In genomic region chr6:52361945-52362442, GRCh38 we compare ENCODE assay signal across 8 cellular contexts. TPM values are rescaled to one million over a fixed set of nuclear protein-coding genes. Genes with fewer than 3 reads are reported as not detected.
DNase-seq lines count a peak whose midpoint lies in the region; ATAC-seq, FAIRE-seq and TF ChIP-seq lines count a peak whose summit lies in the region.

A gene with protein sequence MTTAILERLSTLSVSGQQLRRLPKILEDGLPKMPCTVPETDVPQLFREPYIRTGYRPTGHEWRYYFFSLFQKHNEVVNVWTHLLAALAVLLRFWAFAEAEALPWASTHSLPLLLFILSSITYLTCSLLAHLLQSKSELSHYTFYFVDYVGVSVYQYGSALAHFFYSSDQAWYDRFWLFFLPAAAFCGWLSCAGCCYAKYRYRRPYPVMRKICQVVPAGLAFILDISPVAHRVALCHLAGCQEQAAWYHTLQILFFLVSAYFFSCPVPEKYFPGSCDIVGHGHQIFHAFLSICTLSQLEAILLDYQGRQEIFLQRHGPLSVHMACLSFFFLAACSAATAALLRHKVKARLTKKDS (plus strand): TSS chr6:52362151. CDS start chr6:52403214, 41,063 bp downstream.

- peak within 1 kb of the TSS; percentile 82 for H2BK12ac ChIP-seq in neuronal stem cell (ENCODE audit: low read length)

- no peak within 1 kb of the TSS for H4K91ac ChIP-seq in neuronal stem cell (ENCODE audit: low read depth, low read length, poor library complexity)

- H3K18ac ChIP-seq in neuronal stem cell (ENCODE audit: low read length): peak within 1 kb of the TSS; percentile 97

- H2BK120ac ChIP-seq in neuronal stem cell (ENCODE audit: low read depth, low read length): peak within 1 kb of the TSS; percentile 24

- peak within 1 kb of the TSS; percentile 97 for H3K23ac ChIP-seq in neuronal stem cell (ENCODE audit: low read depth, low read length, poor library complexity)

- H3K4me3 ChIP-seq in HUES6 (ENCODE audit: low read depth, low read length): peak within 1 kb of the TSS; percentile 73
- peak within 1 kb of the TSS; percentile 75 to 96 for H3K4me3 ChIP-seq in gastroesophageal sphincter
- H3K4me3 ChIP-seq in neuronal stem cell (ENCODE audit: low read length in 2 of 2): peak within 1 kb of the TSS; percentile 89 to 98

- H3K9me3 ChIP-seq in HUES6 (ENCODE audit: control insufficient read depth, insufficient read depth, low read depth, low read length) (no peaks in the 10 kb centered on the region), gastroesophageal sphincter (no peaks in the 10 kb centered on the region), neuronal stem cell (replicated peaks in 1 of 2; ENCODE audit: control insufficient read depth in 2 of 2, insufficient read depth in 1 of 2, low read depth in 1 of 2, low read length in 2 of 2) (no peaks in the 10 kb centered on the region)

- peak within 1 kb of the TSS; percentile 92 for H3K14ac ChIP-seq in neuronal stem cell (ENCODE audit: low read length)

- H3K4me1 ChIP-seq in HUES6 (ENCODE audit: control insufficient read depth, insufficient read depth, low read length): peaks cover 23% of the 10 kb centered on the region
- H3K4me1 ChIP-seq in gastroesophageal sphincter: peaks cover 0 to 75% (median 0%) of the 10 kb centered on the region in 3 donors
- peaks cover 6 to 8% of the 10 kb centered on the region in 2 donors for H3K4me1 ChIP-seq in neuronal stem cell (ENCODE audit: control insufficient read depth in 2 of 2, insufficient read depth in 1 of 2, low read depth in 1 of 2, low read length in 2 of 2)

- peak within 1 kb of the TSS; percentile 99 for H2AFZ ChIP-seq in neuronal stem cell (ENCODE audit: low read length)

- TF ChIP-seq POLR2A in Raji (IDR thresholded peaks at IDR 0.05; ENCODE audit: insufficient read depth, low read depth, low read length) (peak; percentile 49; the same call in 1 of the 2 replicates), gastroesophageal sphincter (IDR thresholded peaks at IDR 0.05) (peak; percentile 45 to 80)

- no peaks in the 10 kb centered on the region for H3K79me1 ChIP-seq in neuronal stem cell (ENCODE audit: low read depth, low read length)

- H3K36me3 ChIP-seq in HUES6 (ENCODE audit: control insufficient read depth, insufficient read depth, low read length): no peaks in the 10 kb centered on the region
- no peaks in the 10 kb centered on the region for H3K36me3 ChIP-seq in gastroesophageal sphincter
- peaks cover 0 to 5% of the 10 kb centered on the region in 2 donors for H3K36me3 ChIP-seq in neuronal stem cell (replicated peaks in 1 of 2; ENCODE audit: control insufficient read depth in 2 of 2, insufficient read depth in 2 of 2, low read length in 2 of 2)

- H3K27ac ChIP-seq in HUES6 (ENCODE audit: low read depth, low read length) (no peak within 1 kb of the TSS; the same call in 1 of the 2 replicates), gastroesophageal sphincter (peak within 1 kb of the TSS; percentile 24 to 88 (median 86)), neuronal stem cell (replicated peaks; ENCODE audit: low read length) (no peak within 1 kb of the TSS)

- peak within 1 kb of the TSS; percentile 97 for H3K4me2 ChIP-seq in neuronal stem cell (ENCODE audit: insufficient read depth, low read length, poor library complexity, severe bottlenecking)

- H3K9ac ChIP-seq in HUES6 (ENCODE audit: low read length) (peak within 1 kb of the TSS; percentile 80), neuronal stem cell (ENCODE audit: low read depth, low read length, poor library complexity) (peak within 1 kb of the TSS; percentile 90)

- no peak within 1 kb of the TSS for H3K4ac ChIP-seq in neuronal stem cell (ENCODE audit: low read length)

- TF ChIP-seq CTCF in D721Med (IDR thresholded peaks at IDR 0.05; ENCODE audit: insufficient read depth, missing control alignments) (no peak), gastroesophageal sphincter (IDR thresholded peaks at IDR 0.05) (peak in 1 of 4 experiments; percentile 32)

- ATAC-seq in GM21423 (IDR thresholded peaks at IDR 0.05; ENCODE audit: unreplicated experiment): peak; percentile 91
- ATAC-seq in gastroesophageal sphincter: peak; percentile 94

- TF ChIP-seq EP300 in gastroesophageal sphincter (IDR thresholded peaks at IDR 0.05): no peak

- H2BK15ac ChIP-seq in neuronal stem cell (ENCODE audit: low read length): peak within 1 kb of the TSS; percentile 83

- H2AK5ac ChIP-seq in neuronal stem cell (ENCODE audit: low read depth, low read length): peak within 1 kb of the TSS; percentile 73

- H4K8ac ChIP-seq in neuronal stem cell (ENCODE audit: low read depth, low read length): no peak within 1 kb of the TSS

- WGBS in gastroesophageal sphincter (ENCODE audit: low coverage in 1 of 2), 2 donors: no CpG with 5 or more reads among the region's 69 CpGs
- no CpG with 5 or more reads among the region's 69 CpGs for whole genome bisulfite sequencing in neuronal stem cell (ENCODE audit: extremely low coverage in 2 of 2, insufficient read length in 2 of 2, insufficient replicate concordance in 1 of 2), 2 donors

- no peak for FAIRE-seq in D721Med (lab: Jason Lieb, UNC)

- peaks cover 20% of the 10 kb centered on the region for H3K27me3 ChIP-seq in HUES6 (ENCODE audit: control insufficient read depth, insufficient read depth, low read length)
- H3K27me3 ChIP-seq in gastroesophageal sphincter: no peaks in the 10 kb centered on the region
- H3K27me3 ChIP-seq in neuronal stem cell (ENCODE audit: control insufficient read depth in 3 of 3, insufficient read depth in 3 of 3, low read depth in 1 of 3, low read length in 3 of 3): peaks cover 0 to 12% (median 0%) of the 10 kb centered on the region in 3 experiments

- DNase-seq in D721Med (ENCODE audit: insufficient read length, low spot score) (peak; percentile 84), neuronal stem cell (ENCODE audit: low spot score) (peak; percentile 56), stromal cell of bone marrow (ENCODE audit: low read depth) (peak; percentile 27)
- DNase-seq in activated effector memory CD4-positive, alpha-beta T cell treated with anti-CD3 and anti-CD28 coated beads, Interleukin-2, amount 50 U/mL, for 16 hours: peak; percentile 93

- H2BK5ac ChIP-seq in neuronal stem cell (ENCODE audit: low read length): peak within 1 kb of the TSS; percentile 76

RNA-seq across cellular contexts. Expression of the gene that starts here (rescaled TPM):
- 10 to 100 TPM in 3 of 4 donors, 1 to 10 TPM in 1; 8.6 to 21.1 (median 14.2) TPM for total RNA-seq in gastroesophageal sphincter
- 16.4 TPM for polyA plus RNA-seq in neuronal stem cell (2013, experiment 1 of 2)
- polyA plus RNA-seq in neuronal stem cell (2013, experiment 2 of 2): 16.7 TPM

Comparison
In these comparisons a context has a peak if more than half of its experiments do, and no peak if none do; other contexts are left out.
1. DNase-seq: peak in every context shown above with its lines; median percentile 93 in activated effector memory CD4-positive, alpha-beta T cell treated with anti-CD3 and anti-CD28 coated beads, Interleukin-2, amount 50 U/mL, for 16 hours; 84 in D721Med; 56 in neuronal stem cell; 27 in stromal cell of bone marrow.
2. H3K27ac ChIP-seq: peak in gastroesophageal sphincter (4 of 4); none in HUES6 (single experiment) and neuronal stem cell (single experiment).
3. Peak in every context shown above with its lines, with median percentiles within 50 percentile points of each other: H3K4me3 ChIP-seq.